In the genomic region with DNA sequence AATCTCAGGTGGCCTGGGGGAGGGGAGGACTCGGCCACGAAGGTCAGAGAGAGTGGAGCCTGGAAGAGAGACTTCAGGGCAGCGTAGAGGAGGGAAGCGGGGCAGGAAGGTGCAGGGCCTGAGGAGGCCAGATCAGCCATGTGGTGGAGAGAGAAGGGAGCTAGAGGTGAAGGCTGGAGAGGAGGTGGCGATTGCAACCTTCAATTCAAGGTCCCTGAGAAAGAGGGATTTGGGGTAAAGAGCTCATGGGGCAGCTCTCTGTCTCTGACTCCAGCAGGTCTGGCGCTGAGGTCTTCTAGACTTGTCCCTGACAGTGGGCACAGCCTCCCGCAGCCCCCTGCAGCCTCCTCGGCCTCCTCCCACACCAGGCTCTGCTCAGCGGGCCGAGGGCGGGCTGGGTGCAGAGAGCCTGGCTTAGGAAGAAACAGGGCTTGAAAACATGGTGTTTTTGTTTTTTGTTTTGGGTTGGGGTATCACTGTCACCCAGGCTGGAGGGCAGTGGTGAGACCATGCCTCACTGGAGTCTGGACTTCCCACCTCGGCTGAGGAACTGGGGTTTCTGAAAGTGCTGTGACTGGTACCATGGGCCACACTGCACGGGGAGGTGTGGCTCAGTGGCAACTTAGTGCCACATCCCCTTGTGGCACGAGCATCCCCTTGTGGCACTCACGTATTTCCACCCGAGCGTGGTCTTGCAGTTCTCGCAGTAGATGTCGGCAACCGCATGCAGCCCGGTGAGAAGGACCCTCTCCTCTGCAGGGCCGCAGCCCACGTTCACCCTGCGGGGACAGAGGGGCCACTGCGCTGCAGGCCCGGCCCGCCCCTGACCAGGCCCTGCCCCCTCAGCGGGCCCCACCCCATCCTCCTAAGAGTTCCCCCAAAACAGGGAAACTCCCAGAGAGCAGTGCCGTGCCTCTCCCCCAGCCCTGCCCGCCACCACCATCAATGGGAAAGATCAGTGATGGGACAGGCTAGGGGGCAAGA, we compare ENCODE assay signal across 22 cellular contexts. TPM values are rescaled to one million over a fixed set of nuclear protein-coding genes. Genes with fewer than 3 reads are reported as not detected.
DNase-seq lines count a peak whose midpoint lies in the region; ATAC-seq and TF ChIP-seq lines count a peak whose summit lies in the region.
"Had no signal": no experiment of that assay in that cellular context is flagged by ENCODE, and none has a peak within 500 bp of the region (broad histone marks: within the 10 kb centered on the region; RNA-seq: fewer than 3 reads in every experiment).

No MANE protein-coding gene starts in this region.

- H3K4me1 Mint-ChIP-seq in CD8-positive, alpha-beta T cell (ENCODE audit: low read depth): no peaks in the 10 kb centered on the region
- H3K4me1 Mint-ChIP-seq in dendritic cell treated with granulocyte-macrophage colony-stimulating factor and Interleukin-4, amounts not matched to agents 40 ng/mL and 50 ng/mL, for 4 days (ENCODE audit: low read depth): no peaks in the 10 kb centered on the region
- peaks cover 0 to 8% (median 3%) of the 10 kb centered on the region in 4 donors for H3K4me1 Mint-ChIP-seq in naive thymus-derived CD8-positive, alpha-beta T cell

- peaks cover 22% of the 10 kb centered on the region for H3K36me3 Mint-ChIP-seq in CD8-positive, alpha-beta T cell
- H3K36me3 Mint-ChIP-seq in dendritic cell treated with granulocyte-macrophage colony-stimulating factor and Interleukin-4, amounts not matched to agents 40 ng/mL and 50 ng/mL, for 4 days (ENCODE audit: low read depth): peaks cover 36% of the 10 kb centered on the region
- peaks cover 0 to 2% (median 0%) of the 10 kb centered on the region in 3 donors for H3K36me3 Mint-ChIP-seq in naive thymus-derived CD8-positive, alpha-beta T cell

- no peak for TF ChIP-seq CTCF in CD8-positive, alpha-beta T cell (IDR thresholded peaks at IDR 0.05)
- TF ChIP-seq CTCF in HEK293 (tag by site-specific recombination; IDR thresholded peaks at IDR 0.05): no peak

- no peak for ATAC-seq in CD8-positive, alpha-beta T cell
- no peak for ATAC-seq in naive thymus-derived CD8-positive, alpha-beta T cell
- ATAC-seq in GM18520 (IDR thresholded peaks at IDR 0.05; ENCODE audit: unreplicated experiment) (no peak), HG03378 (IDR thresholded peaks at IDR 0.05; ENCODE audit: unreplicated experiment) (no peak)

- no peak overlapping the region for H3K27ac ChIP-seq in CD8-positive, alpha-beta T cell (ENCODE audit: low read depth, low read length)
- H3K27ac ChIP-seq in HEK293 (ENCODE audit: extremely low read depth, low read depth, low read length) (no peak overlapping the region), SJCRH30 (no peak overlapping the region)
- H3K27ac ChIP-seq: KMS-11, sigmoid colon, vagina had no signal

- intact Hi-C loops in CD8-positive, alpha-beta T cell (cut with DNase I, micrococcal nuclease): no loop called here
- intact Hi-C loops in dendritic cell treated with granulocyte-macrophage colony-stimulating factor and Interleukin-4, amounts not matched to agents 40 ng/mL and 50 ng/mL, for 4 days (cut with micrococcal nuclease): loop anchor here (10.0 kb wide), 1 partner anchor 62 kb away; no protein-coding TSS in a partner anchor

- CTCF ChIA-PET in CD8-positive, alpha-beta T cell (lab: Charles Lee): no interaction called here
- CTCF ChIA-PET in HEK293 (lab: Yijun Ruan, JAX): no interaction called here

- POLR2A ChIA-PET in CD8-positive, alpha-beta T cell (lab: Charles Lee): no interaction called here
- POLR2A ChIA-PET in HEK293 (lab: Yijun Ruan, JAX): no interaction called here
- POLR2A ChIA-PET in naive thymus-derived CD8-positive, alpha-beta T cell (lab: Charles Lee): no interaction called here

- no peaks in the 10 kb centered on the region for H3K27me3 ChIP-seq in CD8-positive, alpha-beta T cell (ENCODE audit: insufficient read depth, low read length)
- H3K27me3 ChIP-seq in SJCRH30: no peaks in the 10 kb centered on the region
- H3K27me3 ChIP-seq: sigmoid colon, vagina had no signal

- H3K9me3 ChIP-seq in CD8-positive, alpha-beta T cell (ENCODE audit: low read length): no peaks in the 10 kb centered on the region
- H3K9me3 ChIP-seq in HEK293 (ENCODE audit: control insufficient read depth, insufficient read depth, low read depth, low read length): no peaks in the 10 kb centered on the region
- H3K9me3 ChIP-seq in SJCRH30 (replicated peaks): no peaks in the 10 kb centered on the region
- H3K9me3 ChIP-seq: sigmoid colon, vagina had no signal

- H3K36me3 ChIP-seq in CD8-positive, alpha-beta T cell (ENCODE audit: insufficient read depth, low read length): no peaks in the 10 kb centered on the region
- H3K36me3 ChIP-seq in HEK293 (ENCODE audit: control insufficient read depth in 2 of 2, insufficient read depth in 1 of 2, low read length in 2 of 2) (peaks cover 0 to 20% of the 10 kb centered on the region in 2 experiments; a peak in 1 of 3 replicates), SJCRH30 (0 out of 2 replicates have a peak, but pooled peaks cover 6% of the 10 kb centered on the region)
- H3K36me3 ChIP-seq: vagina had no signal

- H3K4me1 ChIP-seq in CD8-positive, alpha-beta T cell (ENCODE audit: insufficient read depth, low read length): no peaks in the 10 kb centered on the region
- H3K4me1 ChIP-seq in HEK293 (ENCODE audit: control insufficient read depth, insufficient read depth, low read length) (no peaks in the 10 kb centered on the region), SJCRH30 (peaks cover 18% of the 10 kb centered on the region)
- H3K4me1 ChIP-seq: vagina had no signal

- peak overlapping the region; percentile 73 for H3K27ac Mint-ChIP-seq in CD8-positive, alpha-beta T cell
- H3K27ac Mint-ChIP-seq in dendritic cell treated with granulocyte-macrophage colony-stimulating factor and Interleukin-4, amounts not matched to agents 40 ng/mL and 50 ng/mL, for 4 days: peak overlapping the region; percentile 4
- H3K27ac Mint-ChIP-seq in naive thymus-derived CD8-positive, alpha-beta T cell: peak overlapping the region in 7 of 10 donors; percentile 47 to 97 (median 87)
- H3K27ac Mint-ChIP-seq: nephron had no signal

- H3K4me3 Mint-ChIP-seq in CD8-positive, alpha-beta T cell: no peak overlapping the region
- H3K4me3 Mint-ChIP-seq in dendritic cell treated with granulocyte-macrophage colony-stimulating factor and Interleukin-4, amounts not matched to agents 40 ng/mL and 50 ng/mL, for 4 days: no peak overlapping the region
- no peak overlapping the region for H3K4me3 Mint-ChIP-seq in naive thymus-derived CD8-positive, alpha-beta T cell
- H3K4me3 Mint-ChIP-seq: CD4-positive, CD25-positive, alpha-beta regulatory T cell; nephron had no signal

- no peak overlapping the region for H3K4me3 ChIP-seq in CD8-positive, alpha-beta T cell (ENCODE audit: low read depth, low read length)
- H3K4me3 ChIP-seq in HEK293 (ENCODE audit: low read depth, low read length) (no peak overlapping the region), SJCRH30 (no peak overlapping the region)
- H3K4me3 ChIP-seq: sigmoid colon, vagina had no signal

- H3K27me3 Mint-ChIP-seq in CD8-positive, alpha-beta T cell (ENCODE audit: low read depth): no peaks in the 10 kb centered on the region
- H3K27me3 Mint-ChIP-seq in dendritic cell treated with granulocyte-macrophage colony-stimulating factor and Interleukin-4, amounts not matched to agents 40 ng/mL and 50 ng/mL, for 4 days: no peaks in the 10 kb centered on the region
- H3K27me3 Mint-ChIP-seq in naive thymus-derived CD8-positive, alpha-beta T cell: no peaks in the 10 kb centered on the region
- H3K27me3 Mint-ChIP-seq: CD4-positive, CD25-positive, alpha-beta regulatory T cell had no signal

- H3K9me3 Mint-ChIP-seq in CD8-positive, alpha-beta T cell: no peaks in the 10 kb centered on the region
- H3K9me3 Mint-ChIP-seq in dendritic cell treated with granulocyte-macrophage colony-stimulating factor and Interleukin-4, amounts not matched to agents 40 ng/mL and 50 ng/mL, for 4 days: no peaks in the 10 kb centered on the region
- H3K9me3 Mint-ChIP-seq in naive thymus-derived CD8-positive, alpha-beta T cell: no peaks in the 10 kb centered on the region
- H3K9me3 Mint-ChIP-seq: CD4-positive, CD25-positive, alpha-beta regulatory T cell; nephron had no signal

- DNase-seq in CD8-positive, alpha-beta T cell: no peak
- DNase-seq in naive thymus-derived CD8-positive, alpha-beta T cell: no peak
- DNase-seq in SJCRH30: no peak
- DNase-seq: activated CD4-positive, alpha-beta T cell treated with anti-CD3 and anti-CD28 coated beads for 4 hours; activated effector memory CD4-positive, alpha-beta T cell treated with Interleukin-2 at 50 U/mL for 16 hours; CD4-positive, CD25-positive, alpha-beta regulatory T cell; cortex of kidney; head of caudate nucleus; left cardiac atrium; NCI-H146; NCI-H748 treated with DMSO at 0.1 percent for 48 hours; RPMI8226; sigmoid colon; stimulated activated CD4-positive, alpha-beta T cell treated with anti-CD3 and anti-CD28 coated beads, Interleukin-15, amount 100 ng/mL, for 24 hours; stimulated activated CD8-positive, alpha-beta memory T cell treated with anti-CD3 and anti-CD28 coated beads, Interleukin-4, amount 100 ng/mL, for 48 hours had no signal

TF ChIP-seq in HEK293, 187 proteins besides CTCF, POLR2A, EP300 and RAD21:
- 0 out of 2 replicates have a peak, but pooled peaks have one; percentile 34 for TF ChIP-seq EGR2 (tag by site-specific recombination; IDR thresholded peaks at IDR 0.05; ENCODE audit: low read depth)
- no peak for TF ChIP-seq HOXA7 (CRISPR knock-in tag; IDR thresholded peaks at IDR 0.05; ENCODE audit: borderline replicate concordance)
- TF ChIP-seq ZNF596 (tag by site-specific recombination; IDR thresholded peaks at IDR 0.05): no peak
- TF ChIP-seq SALL2 (tag by site-specific recombination; IDR thresholded peaks at IDR 0.05; ENCODE audit: borderline replicate concordance): no peak
- TF ChIP-seq KLF7 (tag by site-specific recombination; IDR thresholded peaks at IDR 0.05; ENCODE audit: borderline replicate concordance): no peak
- no peak for TF ChIP-seq ZNF146 (tag by site-specific recombination; IDR thresholded peaks at IDR 0.05)
- TF ChIP-seq ZNF707 (tag by site-specific recombination; IDR thresholded peaks at IDR 0.05): no peak
- TF ChIP-seq BCL11A (tag by site-specific recombination; IDR thresholded peaks at IDR 0.05; ENCODE audit: low read depth): no peak

RNA-seq across cellular contexts. Expression of gene YPEL1, which starts 32.6 kb away (rescaled TPM):
- total RNA-seq in CD8-positive, alpha-beta T cell: 1 to 10 TPM; 3.2 to 3.3 TPM
- 1 to 10 TPM; 5.3 to 6.7 TPM for total RNA-seq in naive thymus-derived CD8-positive, alpha-beta T cell
- 10 to 100 TPM in 1 of 3 donors, 1 to 10 TPM in 2; 1.8 to 15.3 (median 3.3) TPM for polyA plus RNA-seq in naive thymus-derived CD8-positive, alpha-beta T cell
- total RNA-seq in SJCRH30 (2014; rRNA removed; shearing (Covaris generic)): 3.2 and 4.0 TPM in 2 replicates

RNA-seq across cellular contexts. Expression of gene PPIL2, which starts 37.2 kb away (rescaled TPM):
- 10 to 100 TPM; 42.5 to 51.7 TPM for total RNA-seq in CD8-positive, alpha-beta T cell
- 10 to 100 TPM; 78.0 to 79.0 TPM for total RNA-seq in naive thymus-derived CD8-positive, alpha-beta T cell
- polyA plus RNA-seq in naive thymus-derived CD8-positive, alpha-beta T cell: 10 to 100 TPM; 19.3 to 44.5 (median 19.8) TPM
- 24.8 and 29.7 TPM in 2 replicates for total RNA-seq in SJCRH30 (2014; rRNA removed; shearing (Covaris generic))

Comparison
In these comparisons a context has a peak if more than half of its experiments do, and no peak if none do; other contexts are left out.
1. H3K27ac Mint-ChIP-seq: peak in every context shown above with its lines; median percentile 87 in naive thymus-derived CD8-positive, alpha-beta T cell; 73 in CD8-positive, alpha-beta T cell; 4 in dendritic cell treated with granulocyte-macrophage colony-stimulating factor and Interleukin-4, amounts not matched to agents 40 ng/mL and 50 ng/mL, for 4 days.